In genomic region chr6:70413829-70414494, GRCh38 we compare ENCODE assay signal across 8 cellular contexts. TPM values are rescaled to one million over a fixed set of nuclear protein-coding genes. Genes with fewer than 3 reads are reported as not detected.
A peak's percentile ranks its signal among the peaks of the same experiment; 100 is the strongest.
DNase-seq lines count a peak whose midpoint lies in the region; ATAC-seq, FAIRE-seq and TF ChIP-seq lines count a peak whose summit lies in the region.

No MANE protein-coding gene starts in this region.

- H3K27ac Mint-ChIP-seq in T-helper 1 cell treated with Interleukin-12 subunit alpha and Interleukin-12 subunit beta and Interleukin-4 antibody, amounts not matched to agents 30 μg/mL and 1 μg/mL, for 36 hours = peak overlapping the region; percentile 94

- BruUV-seq in endothelial cell of umbilical vein (replicated peaks; lab: Mats Ljungman, UMichigan) = no TSS peak

- peaks cover 3% of the 10 kb centered on the region for H3K36me3 Mint-ChIP-seq in T-helper 1 cell treated with Interleukin-12 subunit alpha and Interleukin-12 subunit beta and Interleukin-4 antibody, amounts not matched to agents 30 μg/mL and 1 μg/mL, for 36 hours (ENCODE audit: low read depth)

- H2AFZ ChIP-seq in endothelial cell of umbilical vein (ENCODE audit: low read depth, low read length) = peak overlapping the region; percentile 92

- no peaks in the 10 kb centered on the region for H4K20me1 ChIP-seq in endothelial cell of umbilical vein (replicated peaks; ENCODE audit: control insufficient read depth, extremely low read depth, insufficient read depth, low read length)

- CTCF ChIA-PET in endothelial cell of umbilical vein (lab: Charles Lee) = interaction anchor here (1.2 to 1.8 kb wide), 6 partner anchors 11 to 541 kb away, joined by 3 to 9 read pairs (median 5); no protein-coding TSS in a partner anchor

- peaks cover 17% of the 10 kb centered on the region for H3K27me3 Mint-ChIP-seq in T-helper 1 cell treated with Interleukin-12 subunit alpha and Interleukin-12 subunit beta and Interleukin-4 antibody, amounts not matched to agents 30 μg/mL and 1 μg/mL, for 36 hours (ENCODE audit: low read depth)

- H3K4me3 ChIP-seq in endothelial cell of umbilical vein (replicated peaks in 1 of 3; ENCODE audit: insufficient read depth in 1 of 3, low read depth in 1 of 3, low read length in 3 of 3) (peak overlapping the region; percentile 64 to 94 (median 92)), mucosa of descending colon (peak overlapping the region; percentile 84), vagina (peak overlapping the region; percentile 86 to 95)

- dilution Hi-C loops in endothelial cell of umbilical vein (cut with MboI; ENCODE audit: extremely low pct_ligation_motif_present, low sequenced_read_pairs) = no loop called here

- TF ChIP-seq POLR2A in endothelial cell of umbilical vein (IDR thresholded peaks at IDR 0.05; ENCODE audit: low read depth, low read length) (no peak), vagina (IDR thresholded peaks at IDR 0.05) (no peak)

- peak; percentile 50 for DNase-seq in NCI-H1092 treated with DMSO at 0.1 percent for 48 hours (lab: John Stamatoyannopoulos, UW)
- no peak for DNase-seq in NCI-H1092 (lab: John Stamatoyannopoulos, UW)
- peak; percentile 27 for DNase-seq in HT1080 (ENCODE audit: low read depth)
- peak; percentile 38 for DNase-seq in endothelial cell of umbilical vein (ENCODE audit: low read depth, low spot score)
- peak in 1 of 3 donors; percentile 43 for DNase-seq in mucosa of descending colon
- DNase-seq in vagina (ENCODE audit: extremely low spot score in 2 of 2) = no peak

- POLR2A ChIA-PET in endothelial cell of umbilical vein (lab: Charles Lee) = interaction anchor here (0.7 kb wide), 2 partner anchors 67 to 444 kb away, joined by 3 to 12 read pairs; no protein-coding TSS in a partner anchor

- H3K27ac ChIP-seq in endothelial cell of umbilical vein (ENCODE audit: insufficient read depth, low read depth, low read length) (no peak overlapping the region), vagina (peak overlapping the region; percentile 96)

- H3K36me3 ChIP-seq in endothelial cell of umbilical vein (ENCODE audit: control insufficient read depth in 2 of 2, extremely low read depth in 1 of 2, insufficient read depth in 2 of 2, low read length in 2 of 2) (peaks cover 0 to 4% of the 10 kb centered on the region in 2 experiments), mucosa of descending colon (ENCODE audit: low read depth) (no peaks in the 10 kb centered on the region), vagina (peaks cover 0 to 11% of the 10 kb centered on the region in 2 donors)

- H3K4me1 ChIP-seq in endothelial cell of umbilical vein (ENCODE audit: control insufficient read depth, extremely low read depth, insufficient read depth, low read length) (peaks cover 6% of the 10 kb centered on the region), mucosa of descending colon (ENCODE audit: low read depth) (peaks cover 19% of the 10 kb centered on the region), vagina (peaks cover 28% of the 10 kb centered on the region)

- H3K4me2 ChIP-seq in endothelial cell of umbilical vein (ENCODE audit: insufficient read depth, low read length) = peak overlapping the region; percentile 66

- ATAC-seq in GM21367 (IDR thresholded peaks at IDR 0.05; ENCODE audit: unreplicated experiment) = peak; percentile 12
- ATAC-seq in mucosa of descending colon = peak; percentile 49

- H3K4me1 Mint-ChIP-seq in T-helper 1 cell treated with Interleukin-12 subunit alpha and Interleukin-12 subunit beta and Interleukin-4 antibody, amounts not matched to agents 30 μg/mL and 1 μg/mL, for 36 hours (ENCODE audit: low read depth) = peaks cover 27% of the 10 kb centered on the region

- no peaks in the 10 kb centered on the region for H3K79me2 ChIP-seq in endothelial cell of umbilical vein (ENCODE audit: control insufficient read depth, insufficient read depth, low read length)

- H3K9me1 ChIP-seq in endothelial cell of umbilical vein (replicated peaks; ENCODE audit: control insufficient read depth, extremely low read depth, insufficient read depth, low read length) = no peaks in the 10 kb centered on the region

- H3K4me3 Mint-ChIP-seq in T-helper 1 cell treated with Interleukin-12 subunit alpha and Interleukin-12 subunit beta and Interleukin-4 antibody, amounts not matched to agents 30 μg/mL and 1 μg/mL, for 36 hours = peak overlapping the region; percentile 97

- no peak for TF ChIP-seq CTCF in endothelial cell of umbilical vein (IDR thresholded peaks at IDR 0.05; ENCODE audit: extremely low read depth in 1 of 2, insufficient read depth in 1 of 2, low read depth in 1 of 2, low read length in 2 of 2)
- TF ChIP-seq CTCF in mucosa of descending colon (IDR thresholded peaks at IDR 0.05) = no peak
- no peak for TF ChIP-seq CTCF in vagina (IDR thresholded peaks at IDR 0.05)

- intact Hi-C loops in endothelial cell of umbilical vein (cut with micrococcal nuclease) = loop anchor here (1.0 to 5.0 kb wide), 5 partner anchors 15 to 273 kb away; partner anchors contain the start of genes SDHAF4 and SMAP1
- intact Hi-C loops in mucosa of descending colon (cut with DNase I, micrococcal nuclease) = no loop called here
- intact Hi-C loops in vagina (cut with DNase I) = no loop called here

- no peak for FAIRE-seq in endothelial cell of umbilical vein (lab: Jason Lieb, UNC)

- H3K9ac ChIP-seq in endothelial cell of umbilical vein (replicated peaks; ENCODE audit: extremely low read depth, insufficient read depth, low read length) = peak overlapping the region; percentile 96

- H3K9me3 ChIP-seq in endothelial cell of umbilical vein (replicated peaks; ENCODE audit: control insufficient read depth, insufficient read depth, low read length) = no peaks in the 10 kb centered on the region
- H3K9me3 ChIP-seq in mucosa of descending colon = no peaks in the 10 kb centered on the region
- H3K9me3 ChIP-seq in vagina = no peaks in the 10 kb centered on the region

- H3K9me3 Mint-ChIP-seq in T-helper 1 cell treated with Interleukin-12 subunit alpha and Interleukin-12 subunit beta and Interleukin-4 antibody, amounts not matched to agents 30 μg/mL and 1 μg/mL, for 36 hours = no peaks in the 10 kb centered on the region

- H3K27me3 ChIP-seq in endothelial cell of umbilical vein (ENCODE audit: control insufficient read depth in 2 of 2, insufficient read depth in 2 of 2, low read length in 2 of 2) = peaks cover 0 to 3% of the 10 kb centered on the region in 2 experiments
- H3K27me3 ChIP-seq in vagina = no peaks in the 10 kb centered on the region

TF ChIP-seq in endothelial cell of umbilical vein, 7 proteins besides CTCF, POLR2A, EP300 and RAD21:
- TF ChIP-seq FOS (IDR thresholded peaks at IDR 0.05; ENCODE audit: borderline replicate concordance, insufficient read depth, low read length) (no peak), MYC (IDR thresholded peaks at IDR 0.05; ENCODE audit: low read depth, low read length) (no peak), GATA2 (IDR thresholded peaks at IDR 0.05; ENCODE audit: insufficient read depth, insufficient read length, low read depth, low read length) (no peak), EZH2 (IDR thresholded peaks at IDR 0.05; ENCODE audit: borderline replicate concordance, low read depth, low read length, severe bottlenecking) (no peak), JUN (IDR thresholded peaks at IDR 0.05; ENCODE audit: borderline replicate concordance, insufficient read depth, insufficient read length, low read depth) (no peak), POLR2AphosphoS5 (IDR thresholded peaks at IDR 0.05; ENCODE audit: insufficient read depth, low read depth, low read length) (no peak)
- TF ChIP-seq, protein P1, sequence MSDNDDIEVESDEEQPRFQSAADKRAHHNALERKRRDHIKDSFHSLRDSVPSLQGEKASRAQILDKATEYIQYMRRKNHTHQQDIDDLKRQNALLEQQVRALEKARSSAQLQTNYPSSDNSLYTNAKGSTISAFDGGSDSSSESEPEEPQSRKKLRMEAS (IDR thresholded peaks at IDR 0.05; ENCODE audit: insufficient read depth, insufficient read length) = no peak
TF ChIP-seq in endothelial cell of umbilical vein: peak in this region for 0.

RNA-seq across cellular contexts. Expression of gene FAM135A, which starts 0.7 kb away (rescaled TPM):
- 7.4 and 9.5 TPM in 2 replicates for total RNA-seq in HT1080 (2014; rRNA removed; shearing (Covaris generic))
- 6.3 and 8.3 TPM in 2 replicates for polyA plus RNA-seq in HT1080 (2015; cell fraction: cytosol; rRNA removed)
- 11.8 and 12.0 TPM in 2 replicates for polyA plus RNA-seq in HT1080 (2015; cell fraction: nucleus; rRNA removed)
- total RNA-seq in endothelial cell of umbilical vein (9.6 and 11.5 TPM in 2 replicates), mucosa of descending colon (10 to 100 TPM; 42.1 to 63.3 (median 56.3) TPM), vagina (67.3 TPM)
- polyA plus RNA-seq in endothelial cell of umbilical vein = 3.0 and 3.7 TPM in 2 replicates
- 2.8 and 3.3 TPM in 2 replicates for polyA plus RNA-seq in endothelial cell of umbilical vein (2011; cell fraction: cytosol; rRNA removed)
- 12.0 and 14.8 TPM in 2 replicates for polyA plus RNA-seq in endothelial cell of umbilical vein (2011; cell fraction: nucleus; rRNA removed)
- 4.6 and 5.3 TPM in 2 replicates for polyA plus RNA-seq in endothelial cell of umbilical vein (2012)
- 16.8 and 20.4 TPM in 2 replicates for polyA minus RNA-seq in endothelial cell of umbilical vein
- polyA minus RNA-seq in endothelial cell of umbilical vein (2011; cell fraction: cytosol; rRNA and poly(A)+ RNA removed) = 6.7 TPM
- 47.3 and 56.8 TPM in 2 replicates for polyA minus RNA-seq in endothelial cell of umbilical vein (2011; cell fraction: nucleus; rRNA and poly(A)+ RNA removed)

Comparison
In these comparisons a context has a peak if more than half of its experiments do, and no peak if none do; other contexts are left out.
1. DNase-seq: peak in NCI-H1092 treated with DMSO at 0.1 percent for 48 hours (single experiment), HT1080 (single experiment) and endothelial cell of umbilical vein (single experiment); none in NCI-H1092 (single experiment) and vagina (0 of 2).
2. Peak in every context shown above with its lines, with median percentiles within 50 percentile points of each other: H3K4me3 ChIP-seq.